In the genomic region with DNA sequence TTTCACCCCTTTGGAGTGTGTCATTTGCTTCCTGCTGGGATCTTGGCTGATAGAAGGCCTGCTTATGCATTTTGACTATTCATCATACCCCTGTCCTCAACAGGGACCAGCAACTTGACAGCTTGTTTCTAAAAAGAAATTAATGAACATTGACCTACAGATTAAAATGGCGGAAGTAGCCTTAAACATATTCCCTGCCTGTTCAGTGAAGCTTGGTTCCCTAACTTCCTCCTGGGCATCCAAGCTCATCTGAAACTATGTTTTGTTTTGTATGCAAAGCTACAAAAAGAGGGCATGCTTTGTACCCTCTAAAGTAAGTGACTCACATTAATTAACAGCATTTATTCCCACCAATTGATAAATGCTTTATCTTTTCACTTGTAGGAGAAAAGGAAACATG, we compare ENCODE assay signal across 21 cellular contexts.
"Had no signal": no experiment of that assay in that cellular context is flagged by ENCODE, and none has a peak within 500 bp of the region (broad histone marks: within the 10 kb centered on the region; RNA-seq: fewer than 3 reads in every experiment).

No MANE protein-coding gene starts in this region.

- H3K4me1 ChIP-seq: parathyroid adenoma, thyroid gland, upper lobe of right lung had no signal

- H3K27ac Mint-ChIP-seq: activated naive CD4-positive, alpha-beta T cell treated with anti-CD3 and anti-CD28 coated beads, Interleukin-2, amount 50 U/mL, for 72 hours; activated T-cell treated with anti-CD3 and anti-CD28 coated beads, Interleukin-2, amount 50 U/mL, for 24 hours; activated T-helper 17 cell treated with anti-CD3 and anti-CD28 coated beads, Interleukin-2, amount 50 U/mL, for 72 hours; brain; stimulated activated naive CD8-positive, alpha-beta T cell treated with anti-CD3 and anti-CD28 coated beads, Interleukin-15, Interleukin-2, amounts not matched to agents 100 ng/mL and 50 ng/mL, for 24 hours had no signal

- H3K27ac ChIP-seq: left ventricle myocardium inferior, parathyroid adenoma, thyroid gland, upper lobe of right lung, WERI-Rb-1 had no signal

- H3K9me3 ChIP-seq: left ventricle myocardium inferior, thyroid gland, upper lobe of right lung had no signal

- H3K36me3 Mint-ChIP-seq: activated naive CD4-positive, alpha-beta T cell treated with anti-CD3 and anti-CD28 coated beads, Interleukin-2, amount 50 U/mL, for 72 hours; brain had no signal

- ATAC-seq: activated naive CD4-positive, alpha-beta T cell treated with anti-CD3 and anti-CD28 coated beads, Interleukin-2, amount 50 U/mL, for 72 hours; activated T-helper 17 cell treated with anti-CD3 and anti-CD28 coated beads, Interleukin-2, amount 50 U/mL, for 72 hours; esophagus mucosa; right cardiac atrium; upper lobe of right lung had no signal

- H3K4me1 Mint-ChIP-seq: activated T-helper 17 cell treated with anti-CD3 and anti-CD28 coated beads, Interleukin-2, amount 50 U/mL, for 72 hours; brain had no signal

- H3K27me3 Mint-ChIP-seq: activated T-helper 17 cell treated with anti-CD3 and anti-CD28 coated beads, Interleukin-2, amount 50 U/mL, for 72 hours; brain had no signal

- DNase-seq: activated T-cell treated with anti-CD3 and anti-CD28 coated beads, Interleukin-2, amount 50 U/mL, for 24 hours; aorta; caudate nucleus; dermis blood vessel endothelial cell; effector memory CD4-positive, alpha-beta T cell; hippocampal formation; kidney glomerular epithelial cell; left ventricle myocardium inferior; nucleus accumbens; right cardiac atrium; stimulated activated CD4-positive, alpha-beta T cell treated with anti-CD3 and anti-CD28 coated beads, Interleukin-4, amount 100 ng/mL, for 24 hours; substantia nigra; thyroid gland; upper lobe of right lung; WERI-Rb-1 had no signal

- H3K9me3 Mint-ChIP-seq: activated T-helper 17 cell treated with anti-CD3 and anti-CD28 coated beads, Interleukin-2, amount 50 U/mL, for 72 hours; brain; stimulated activated naive CD8-positive, alpha-beta T cell treated with anti-CD3 and anti-CD28 coated beads, Interleukin-15, Interleukin-2, amounts not matched to agents 100 ng/mL and 50 ng/mL, for 24 hours had no signal

- H3K4me3 Mint-ChIP-seq: activated T-cell treated with anti-CD3 and anti-CD28 coated beads, Interleukin-2, amount 50 U/mL, for 24 hours; activated T-helper 17 cell treated with anti-CD3 and anti-CD28 coated beads, Interleukin-2, amount 50 U/mL, for 72 hours; brain; stimulated activated naive CD8-positive, alpha-beta T cell treated with anti-CD3 and anti-CD28 coated beads, Interleukin-15, Interleukin-2, amounts not matched to agents 100 ng/mL and 50 ng/mL, for 24 hours had no signal

- H3K36me3 ChIP-seq: left ventricle myocardium inferior, thyroid gland, upper lobe of right lung, WERI-Rb-1 had no signal

- H3K27me3 ChIP-seq: thyroid gland, upper lobe of right lung had no signal

- H3K4me3 ChIP-seq: left ventricle myocardium inferior, thyroid gland, upper lobe of right lung had no signal
